11 cellular contexts compared by ENCODE assay signal in genomic region chr15:88765212-88765611, GRCh38. TPM values are rescaled to one million over a fixed set of nuclear protein-coding genes. Genes with fewer than 3 reads are reported as not detected.
"Had no signal": no experiment of that assay in that cellular context is flagged by ENCODE, and none has a peak within 500 bp of the region (broad histone marks: within the 10 kb centered on the region; RNA-seq: fewer than 3 reads in every experiment).

No MANE protein-coding gene starts in this region.

- H3K4me2 ChIP-seq: GM23338 had no signal

- H3K27ac ChIP-seq: GM23248 had no signal

- H3K4me3 ChIP-seq: GM23248, GM23338, HAP-1 had no signal

- H3K9ac ChIP-seq: GM23248 had no signal

- H3K9me3 ChIP-seq: HAP-1 had no signal

- H2AFZ ChIP-seq: GM23248, GM23338 had no signal

- H3K4me1 ChIP-seq: HAP-1 had no signal

- H3K36me3 ChIP-seq: HAP-1 had no signal

- DNase-seq: GM23248, GOT3, H7, H9, HCEC 1CT, HFFc6 had no signal

- FAIRE-seq: H1, H54 had no signal

- ATAC-seq: GM23338, HCT116 had no signal

RNA-seq across cellular contexts. Expression of gene ACAN, which starts 38.0 kb away (rescaled TPM):
- total RNA-seq: GM23248 had no signal
- polyA plus RNA-seq: GM23248 had no signal
